ENCODE assay signal across 1 cellular context in the genomic region with DNA sequence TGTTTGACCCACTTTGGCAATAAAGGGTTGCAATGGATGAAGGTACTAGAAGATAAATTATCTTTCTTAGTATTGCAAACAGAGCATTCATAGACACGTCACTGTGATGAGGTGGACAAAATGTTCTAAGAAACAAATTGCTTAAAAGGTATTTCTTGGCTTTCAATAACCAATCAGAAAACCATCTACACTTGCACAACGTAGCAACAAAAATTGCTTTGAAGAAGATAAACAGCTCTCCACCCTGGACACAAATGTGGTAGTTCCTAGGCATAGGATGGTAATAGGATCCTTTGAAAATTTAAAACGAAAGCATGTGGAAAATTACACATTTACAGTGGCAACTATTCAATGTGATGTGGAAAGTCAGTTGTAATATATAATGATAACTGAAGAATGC.
TF ChIP-seq lines count a peak whose summit lies in the region.

No MANE protein-coding gene starts in this region.

TF ChIP-seq in IMR-90, 13 proteins besides CTCF, POLR2A, EP300 and RAD21:
- TF ChIP-seq RFX5 (IDR thresholded peaks at IDR 0.05; ENCODE audit: low read depth, low read length) (no peak), BHLHE40 (IDR thresholded peaks at IDR 0.05; ENCODE audit: low read depth, low read length) (no peak), FOS (IDR thresholded peaks at IDR 0.05; ENCODE audit: low read depth, low read length) (no peak), MAFK (IDR thresholded peaks at IDR 0.05; ENCODE audit: low read depth, low read length) (no peak), CHD1 (IDR thresholded peaks at IDR 0.05; ENCODE audit: low read depth, low read length) (no peak), MAZ (IDR thresholded peaks at IDR 0.05; ENCODE audit: borderline replicate concordance, low read depth, low read length) (no peak), RCOR1 (IDR thresholded peaks at IDR 0.05; ENCODE audit: insufficient replicate concordance, low read length) (no peak)
TF ChIP-seq in IMR-90: peak in this region for 0.
